ENCODE assay signal across 9 cellular contexts in genomic region chr15:34609658-34610057, GRCh38. TPM values are rescaled to one million over a fixed set of nuclear protein-coding genes. Genes with fewer than 3 reads are reported as not detected.
DNase-seq lines count a peak whose midpoint lies in the region; ATAC-seq and TF ChIP-seq lines count a peak whose summit lies in the region.
"Had no signal": no experiment of that assay in that cellular context is flagged by ENCODE, and none has a peak within 500 bp of the region (broad histone marks: within the 10 kb centered on the region; RNA-seq: fewer than 3 reads in every experiment).

No MANE protein-coding gene starts in this region.

- H2BK120ac ChIP-seq in H9 (ENCODE audit: low read depth, low read length, poor library complexity, severe bottlenecking) = no peak overlapping the region

- H3K27ac Mint-ChIP-seq in H9 = peak overlapping the region in 2 of 3 experiments; percentile 59 to 64; a peak in 2 of 7 replicates
- H3K27ac Mint-ChIP-seq in T-cell = peak overlapping the region; percentile 62 to 66
- H3K27ac Mint-ChIP-seq: neural progenitor cell had no signal

- H3K27me3 Mint-ChIP-seq in H9 (ENCODE audit: low read depth) = no peaks in the 10 kb centered on the region
- H3K27me3 Mint-ChIP-seq in T-cell = peaks cover 16 to 39% of the 10 kb centered on the region in 2 donors

- CTCF ChIA-PET in T-cell (lab: Charles Lee) = interaction anchor here (0.6 to 1.6 kb wide), 4 partner anchors 14 to 311 kb away, joined by 3 to 9 read pairs (median 4); no protein-coding TSS in a partner anchor

- no peaks in the 10 kb centered on the region for H3K9me3 Mint-ChIP-seq in H9
- H3K9me3 Mint-ChIP-seq in T-cell = no peaks in the 10 kb centered on the region
- H3K9me3 Mint-ChIP-seq: neural progenitor cell had no signal

- DNase-seq in GM12865 (ENCODE audit: low read depth) = peak; percentile 59
- DNase-seq in H9 = no peak
- peak in 9 of 34 experiments; percentile 1 to 24 (median 5) for DNase-seq in T-cell
- DNase-seq in left kidney (ENCODE audit: low read depth, low spot score) = peak; percentile 34
- DNase-seq in GM03348 (ENCODE audit: low spot score) = no peak
- DNase-seq in activated CD8-positive, alpha-beta memory T cell treated with anti-CD3 and anti-CD28 coated beads, Interleukin-2, amount 50 U/mL, for 48 hours = no peak
- DNase-seq: NCI-H1436 treated with DMSO at 0.1 percent for 48 hours had no signal

- H3K36me3 Mint-ChIP-seq in H9 (ENCODE audit: insufficient read depth in 1 of 3, low read depth in 3 of 3) (no peaks in the 10 kb centered on the region), T-cell (no peaks in the 10 kb centered on the region)
- H3K36me3 Mint-ChIP-seq: neural progenitor cell had no signal

- no peak overlapping the region for H3K56ac ChIP-seq in H9 (ENCODE audit: insufficient read length, low read depth, low read length)

- no peaks in the 10 kb centered on the region for H3K79me2 ChIP-seq in H9 (ENCODE audit: insufficient read depth, low read length)

- no peak overlapping the region for H2AK5ac ChIP-seq in H9 (ENCODE audit: insufficient read length, low read length)

- no peaks in the 10 kb centered on the region for H3K4me1 ChIP-seq in H9 (ENCODE audit: insufficient read depth, low read length)
- H3K4me1 ChIP-seq: neural progenitor cell had no signal

- no peak overlapping the region for H3T11ph ChIP-seq in H9 (ENCODE audit: low read length)

- H3K27me3 ChIP-seq in H9 (ENCODE audit: insufficient read depth, low read length) = no peaks in the 10 kb centered on the region
- H3K27me3 ChIP-seq: neural progenitor cell had no signal

- no peak overlapping the region for H2AFZ ChIP-seq in H9 (ENCODE audit: low read length)
- H2AFZ ChIP-seq: neural progenitor cell had no signal

- H3K14ac ChIP-seq in H9 (ENCODE audit: insufficient read depth, low read length) = no peak overlapping the region

- no peak overlapping the region for H3K4me3 ChIP-seq in GM12865 (ENCODE audit: low read depth, low read length)
- H3K4me3 ChIP-seq: neural progenitor cell had no signal

- no peak overlapping the region for H3K18ac ChIP-seq in H9 (ENCODE audit: insufficient read length, low read depth, low read length)

- no peak overlapping the region for H3K4ac ChIP-seq in H9 (ENCODE audit: low read depth, low read length)

- H2BK15ac ChIP-seq in H9 (ENCODE audit: low read depth, low read length) = no peak overlapping the region

- H3K79me1 ChIP-seq in H9 (ENCODE audit: insufficient read depth, low read depth, low read length, poor library complexity, severe bottlenecking) = no peaks in the 10 kb centered on the region

- no peak overlapping the region for H4K91ac ChIP-seq in H9 (ENCODE audit: insufficient read length, low read depth, low read length)

- no peak overlapping the region for H3K4me2 ChIP-seq in H9 (ENCODE audit: insufficient read depth, insufficient read length, low read length)
- H3K4me2 ChIP-seq: neural progenitor cell had no signal

- no peak overlapping the region for H3K23ac ChIP-seq in H9 (ENCODE audit: insufficient read length, low read depth, low read length)

- no peak overlapping the region for H3K4me3 Mint-ChIP-seq in H9
- peak overlapping the region in 1 of 3 donors; percentile 51 for H3K4me3 Mint-ChIP-seq in T-cell
- H3K4me3 Mint-ChIP-seq: neural progenitor cell had no signal

- no peaks in the 10 kb centered on the region for H3K23me2 ChIP-seq in H9 (ENCODE audit: insufficient read length, low read depth, low read length, poor library complexity, severe bottlenecking)

- POLR2A ChIA-PET in T-cell (lab: Charles Lee) = no interaction called here

- WGBS in H9 (ENCODE audit: extremely low coverage, insufficient read length, low lambda C conversion rate) = no CpG with 5 or more reads among the region's 7 CpGs

- no peak overlapping the region for H2BK5ac ChIP-seq in H9 (ENCODE audit: insufficient read length, low read length)

- no peak overlapping the region for H4K8ac ChIP-seq in H9 (replicated peaks; ENCODE audit: insufficient read length, low read depth, low read length)

- H3K27ac ChIP-seq in H9 (ENCODE audit: insufficient read length, low read depth, low read length) = no peak overlapping the region
- H3K27ac ChIP-seq: neural progenitor cell had no signal

- H2BK20ac ChIP-seq in H9 (ENCODE audit: low read depth, low read length, poor library complexity, severe bottlenecking) = no peak overlapping the region

- no peaks in the 10 kb centered on the region for H4K20me1 ChIP-seq in H9 (ENCODE audit: control insufficient read depth, insufficient read depth, insufficient read length)

- TF ChIP-seq CTCF in GM12865 (IDR thresholded peaks at IDR 0.05; ENCODE audit: insufficient read depth, low read depth, low read length, missing control alignments) = no peak
- no peak for TF ChIP-seq CTCF in H9 (conservative IDR thresholded peaks at IDR 0.05)

- H2BK12ac ChIP-seq in H9 (ENCODE audit: insufficient read length, low read depth, low read length) = no peak overlapping the region

- H3K4me1 Mint-ChIP-seq in H9 = peaks cover 4% of the 10 kb centered on the region in 2 experiments; a peak in 1 of 4 replicates
- H3K4me1 Mint-ChIP-seq in T-cell = peaks cover 15 to 20% (median 15%) of the 10 kb centered on the region in 3 donors
- H3K4me1 Mint-ChIP-seq: neural progenitor cell had no signal

- H4K5ac ChIP-seq in H9 (ENCODE audit: insufficient read length, low read depth, low read length) = no peak overlapping the region

- no peaks in the 10 kb centered on the region for H3K9me3 ChIP-seq in H9 (ENCODE audit: control insufficient read depth, low read depth, low read length)

- ATAC-seq in T-cell (replicated peaks in 1 of 4) (peak; percentile 57 to 63 (median 60)), HG03469 (IDR thresholded peaks at IDR 0.05; ENCODE audit: unreplicated experiment) (no peak)

- H3K9ac ChIP-seq in H9 (ENCODE audit: extremely low read depth, insufficient read length, low read length) = no peak overlapping the region
- H3K9ac ChIP-seq: neural progenitor cell had no signal

RNA-seq across cellular contexts. Expression of gene GOLGA8B, which starts 26.2 kb away (rescaled TPM):
- 37.1 and 42.1 TPM in 2 replicates for total RNA-seq in H9 (2021)
- total RNA-seq in T-cell = 100 to 1,000 TPM; 225 to 468 (median 379) TPM

Comparison
In these comparisons a context has a peak if more than half of its experiments do, and no peak if none do; other contexts are left out.
1. DNase-seq: peak in GM12865 (single experiment) and left kidney (single experiment); none in H9 (single experiment), GM03348 (single experiment) and activated CD8-positive, alpha-beta memory T cell treated with anti-CD3 and anti-CD28 coated beads, Interleukin-2, amount 50 U/mL, for 48 hours (single experiment).